In genomic region chr14:93084402-93084801, GRCh38 we compare ENCODE assay signal across 18 cellular contexts. TPM values are rescaled to one million over a fixed set of nuclear protein-coding genes. Genes with fewer than 3 reads are reported as not detected.
DNase-seq lines count a peak whose midpoint lies in the region; ATAC-seq and TF ChIP-seq lines count a peak whose summit lies in the region.
"Had no signal": no experiment of that assay in that cellular context is flagged by ENCODE, and none has a peak within 500 bp of the region (broad histone marks: within the 10 kb centered on the region; RNA-seq: fewer than 3 reads in every experiment).

No MANE protein-coding gene starts in this region.

- ATAC-seq in WTC11 (no peak), gastroesophageal sphincter (no peak), HG02678 (IDR thresholded peaks at IDR 0.05; ENCODE audit: unreplicated experiment) (no peak), HG03520 (IDR thresholded peaks at IDR 0.05; ENCODE audit: unreplicated experiment) (no peak)
- ATAC-seq: PC-3 had no signal

- H3K4me1 Mint-ChIP-seq in WTC11, result peaks cover 29% of the 10 kb centered on the region

- H3K9me3 Mint-ChIP-seq in WTC11, result peaks cover 6% of the 10 kb centered on the region; the same call in 1 of the 2 replicates
- H3K9me3 Mint-ChIP-seq: CD4-positive, alpha-beta memory T cell had no signal

- 0 out of 2 replicates have a peak overlapping the region, but pooled peaks have one; percentile 78 for H3K27ac Mint-ChIP-seq in WTC11

- peaks cover 0 to 4% (median 0%) of the 10 kb centered on the region in 11 experiments; a peak in 1 of 22 replicates for H3K9me3 ChIP-seq in BLaER1 treated with 17β-estradiol and CSF1 and Interleukin-3, amounts not matched to agents 10 nM and 100 nM (replicated peaks in 1 of 11)
- no peaks in the 10 kb centered on the region for H3K9me3 ChIP-seq in gastroesophageal sphincter

- no peak for TF ChIP-seq EP300 in gastroesophageal sphincter (IDR thresholded peaks at IDR 0.05)

- peak overlapping the region in 7 of 11 experiments; percentile 13 to 87 (median 73); a peak in 13 of 22 replicates for H3K4me2 ChIP-seq in BLaER1 treated with 17β-estradiol and CSF1 and Interleukin-3, amounts not matched to agents 10 nM and 100 nM

- POLR2A ChIA-PET in WTC11 (lab: Charles Lee), result no interaction called here

- no peak overlapping the region for H3K4me3 ChIP-seq in BLaER1 treated with 17β-estradiol and CSF1 and Interleukin-3, amounts not matched to agents 10 nM and 100 nM
- no peak overlapping the region for H3K4me3 ChIP-seq in gastroesophageal sphincter

- peaks cover 11% of the 10 kb centered on the region for H3K36me3 Mint-ChIP-seq in WTC11

- DNase-seq in WTC11 (ENCODE audit: low spot score) (no peak), hepatic stellate cell (ENCODE audit: low spot score) (no peak)
- DNase-seq: CD4-positive, alpha-beta memory T cell; GF-D8; GOT3; KG1; NCI-H1048; NCI-H1436 treated with DMSO at 0.1 percent for 48 hours; NCI-H2029 treated with DMSO at 0.1 percent for 48 hours; NCI-H2171 treated with DMSO at 0.1 percent for 48 hours; NCI-H446 treated with DMSO at 0.1 percent for 48 hours; NCI-H748 treated with DMSO at 0.1 percent for 48 hours; PC-3 had no signal

- no peaks in the 10 kb centered on the region; the same call in 1 of the 2 replicates for H3K27me3 Mint-ChIP-seq in WTC11 (ENCODE audit: low read depth)
- H3K27me3 Mint-ChIP-seq: CD4-positive, alpha-beta memory T cell had no signal

- H3K27me3 ChIP-seq in BLaER1 treated with 17β-estradiol and CSF1 and Interleukin-3, amounts not matched to agents 10 nM and 100 nM, result no peaks in the 10 kb centered on the region
- no peaks in the 10 kb centered on the region for H3K27me3 ChIP-seq in gastroesophageal sphincter

- TF ChIP-seq POLR2A in gastroesophageal sphincter (IDR thresholded peaks at IDR 0.05), result no peak

- peaks cover 0 to 15% (median 4%) of the 10 kb centered on the region in 11 experiments; a peak in 6 of 22 replicates for H3K36me3 ChIP-seq in BLaER1 treated with 17β-estradiol and CSF1 and Interleukin-3, amounts not matched to agents 10 nM and 100 nM
- H3K36me3 ChIP-seq in gastroesophageal sphincter, result no peaks in the 10 kb centered on the region

- H3K4me1 ChIP-seq in BLaER1 treated with 17β-estradiol and CSF1 and Interleukin-3, amounts not matched to agents 10 nM and 100 nM, result peaks cover 45 to 97% (median 70%) of the 10 kb centered on the region in 10 experiments
- H3K4me1 ChIP-seq in gastroesophageal sphincter, result peaks cover 0 to 92% (median 31%) of the 10 kb centered on the region in 3 donors

- H3K9ac ChIP-seq in BLaER1 treated with 17β-estradiol and CSF1 and Interleukin-3, amounts not matched to agents 10 nM and 100 nM, result no peak overlapping the region

- H3K4me3 Mint-ChIP-seq in WTC11, result no peak overlapping the region

- peak overlapping the region in 3 of 11 experiments; percentile 4 to 75 (median 67); a peak in 2 of 22 replicates for H3K27ac ChIP-seq in BLaER1 treated with 17β-estradiol and CSF1 and Interleukin-3, amounts not matched to agents 10 nM and 100 nM
- H3K27ac ChIP-seq in C4-2B (peak overlapping the region; percentile 90), gastroesophageal sphincter (peak overlapping the region in 3 of 4 donors; percentile 11 to 73 (median 63))

- CTCF ChIA-PET in WTC11 (lab: Charles Lee), result interaction anchor here (1.0 kb wide), 1 partner anchor 32 kb away, joined by 3 read pairs; no protein-coding TSS in a partner anchor

- peaks cover 64 to 100% (median 90%) of the 10 kb centered on the region in 11 experiments for H4K20me1 ChIP-seq in BLaER1 treated with 17β-estradiol and CSF1 and Interleukin-3, amounts not matched to agents 10 nM and 100 nM

- TF ChIP-seq CTCF in C4-2B (conservative IDR thresholded peaks at IDR 0.05) (no peak), WTC11 (IDR thresholded peaks at IDR 0.05) (no peak), gastroesophageal sphincter (IDR thresholded peaks at IDR 0.05) (no peak)

- 100% methylated on average over 2 of the region's 4 CpGs; no CpG with 5 or more reads in 1 of the 2 donors for WGBS in gastroesophageal sphincter (ENCODE audit: low coverage in 1 of 2), 2 donors

TF ChIP-seq in WTC11, 78 proteins besides CTCF, POLR2A, EP300 and RAD21:
- no peak for TF ChIP-seq TCF7 (CRISPR knock-in tag; IDR thresholded peaks at IDR 0.05; ENCODE audit: low read depth)
- TF ChIP-seq SMAD3 (CRISPR knock-in tag; IDR thresholded peaks at IDR 0.05; ENCODE audit: borderline replicate concordance), result no peak

RNA-seq across cellular contexts. Expression of gene ITPK1, which starts 31.3 kb away (rescaled TPM):
- 116 to 144 TPM (median 121 TPM) in 3 replicates for total RNA-seq in WTC11 (2021)
- total RNA-seq in gastroesophageal sphincter, result 100 to 1,000 TPM in 3 of 4 donors, 10 to 100 TPM in 1; 68.8 to 201 (median 134) TPM
